ENCODE assay signal across 21 cellular contexts in genomic region chr2:197958592-197958991, GRCh38.
"Had no signal": no experiment of that assay in that cellular context is flagged by ENCODE, and none has a peak within 500 bp of the region (broad histone marks: within the 10 kb centered on the region; RNA-seq: fewer than 3 reads in every experiment).

No MANE protein-coding gene starts in this region.

- H3K36me3 ChIP-seq: thyroid gland had no signal

- H3K4me3 ChIP-seq: body of pancreas, thyroid gland had no signal

- H3K9me3 ChIP-seq: body of pancreas, thyroid gland had no signal

- FAIRE-seq: colon, keratinocyte, TTC549, urothelium cell line had no signal

- ATAC-seq: body of pancreas, left lobe of liver had no signal

- H3K27ac ChIP-seq: body of pancreas, thyroid gland had no signal

- DNase-seq: activated CD4-positive, alpha-beta memory T cell treated with anti-CD3 and anti-CD28 coated beads for 36 hours; activated CD4-positive, alpha-beta T cell treated with anti-CD3 and anti-CD28 coated beads for 4 hours; activated gamma-delta T cell treated with Interleukin-2 at 50 U/mL for 16 hours; activated T-cell treated with anti-CD3 and anti-CD28 coated beads for 4 hours; amygdala; body of pancreas; hypothalamus; mammary epithelial cell; midbrain; nephron progenitor cell; nucleus accumbens; stimulated activated CD4-positive, alpha-beta T cell treated with anti-CD3 and anti-CD28 coated beads, Interleukin-2, amount 100 ng/mL, for 24 hours; stimulated activated naive CD4-positive, alpha-beta T cell treated with Interleukin-2 at 50 U/mL for 16 hours; SW 1271; T-helper 2 cell; thyroid gland had no signal

- H3K27me3 ChIP-seq: body of pancreas, thyroid gland had no signal

- H3K4me1 ChIP-seq: body of pancreas, thyroid gland had no signal
